11 cellular contexts compared by ENCODE assay signal in the genomic region with DNA sequence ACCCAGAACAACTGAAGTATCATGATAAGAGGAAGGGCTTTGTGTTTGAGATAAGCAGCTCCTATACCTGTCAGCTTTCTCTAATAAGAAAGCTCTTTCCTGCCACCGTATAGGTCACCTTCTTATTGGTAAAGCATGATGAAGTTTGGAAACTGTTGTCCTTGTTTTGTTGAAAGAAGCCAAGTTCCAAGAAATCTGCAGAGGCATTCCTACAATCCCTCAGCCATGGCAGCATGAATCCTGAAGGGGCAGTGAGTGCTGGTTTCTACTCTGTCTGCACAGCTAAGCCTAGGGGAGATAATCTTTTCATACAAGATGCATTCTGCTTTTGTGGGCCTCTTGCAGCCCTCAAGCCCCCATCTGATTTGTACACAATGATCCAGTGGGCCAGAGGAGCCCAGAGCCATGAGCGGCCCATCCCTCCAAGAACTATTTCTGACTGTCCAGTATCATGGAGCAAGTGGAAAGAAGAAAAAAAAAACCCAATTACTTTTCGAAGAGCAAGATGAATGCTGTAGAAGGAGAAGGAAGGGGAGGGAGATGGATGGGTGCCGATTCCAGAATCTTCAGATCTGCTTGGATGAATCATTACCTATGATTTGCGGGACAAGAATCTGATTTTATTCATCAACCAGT. TPM values are rescaled to one million over a fixed set of nuclear protein-coding genes. Genes with fewer than 3 reads are reported as not detected.
DNase-seq lines count a peak whose midpoint lies in the region; ATAC-seq and TF ChIP-seq lines count a peak whose summit lies in the region.
"Had no signal": no experiment of that assay in that cellular context is flagged by ENCODE, and none has a peak within 500 bp of the region (broad histone marks: within the 10 kb centered on the region; RNA-seq: fewer than 3 reads in every experiment).

No MANE protein-coding gene starts in this region.

- TF ChIP-seq CTCF in left ventricle myocardium inferior (IDR thresholded peaks at IDR 0.05; ENCODE audit: borderline replicate concordance) (peak; percentile 19), endodermal cell (conservative IDR thresholded peaks at IDR 0.05) (peak; percentile 53)

- H3K36me3 Mint-ChIP-seq in endodermal cell (ENCODE audit: low read depth), result peaks cover 6% of the 10 kb centered on the region

- intact Hi-C loops in left ventricle myocardium inferior (cut with micrococcal nuclease), result no loop called here
- intact Hi-C loops in cardiac septum (cut with DNase I), result no loop called here

- peaks cover 9% of the 10 kb centered on the region for H3K36me3 ChIP-seq in left ventricle myocardium inferior
- peaks cover 10% of the 10 kb centered on the region for H3K36me3 ChIP-seq in endodermal cell (ENCODE audit: control insufficient read depth, insufficient read depth, low read length)
- H3K36me3 ChIP-seq in muscle layer of colon (ENCODE audit: insufficient read depth, low read length), result peaks cover 18% of the 10 kb centered on the region

- peaks cover 21% of the 10 kb centered on the region for H3K4me1 Mint-ChIP-seq in endodermal cell

- H3K4me3 ChIP-seq in left ventricle myocardium inferior (peak overlapping the region; percentile 78), endodermal cell (ENCODE audit: low read length) (peak overlapping the region; percentile 31), muscle layer of colon (ENCODE audit: low read depth in 1 of 2, low read length in 2 of 2) (peak overlapping the region in 1 of 2 donors; percentile 63)

- H3K4me1 ChIP-seq in left ventricle myocardium inferior, result peaks cover 53% of the 10 kb centered on the region
- H3K4me1 ChIP-seq in endodermal cell (ENCODE audit: control insufficient read depth, insufficient read depth, low read length), result peaks cover 3% of the 10 kb centered on the region
- peaks cover 29% of the 10 kb centered on the region for H3K4me1 ChIP-seq in muscle layer of colon (ENCODE audit: insufficient read depth, low read length)

- H3K9ac ChIP-seq in endodermal cell (ENCODE audit: extremely low read depth, low read length, poor library complexity, severe bottlenecking) (no peak overlapping the region), muscle layer of colon (ENCODE audit: low read length) (peak overlapping the region; percentile 27)

- DNase-seq in left ventricle myocardium inferior, result no peak
- no peak for DNase-seq in cardiac septum (ENCODE audit: low spot score)
- DNase-seq in endodermal cell, result no peak
- no peak for DNase-seq in NCI-H2171 (lab: John Stamatoyannopoulos, UW)
- DNase-seq in activated T-cell treated with anti-CD3 and anti-CD28 coated beads, Interleukin-2, amount 50 U/mL, for 48 hours, result no peak
- DNase-seq: activated CD4-positive, alpha-beta T cell treated with anti-CD3 and anti-CD28 coated beads, Interleukin-2, amount 10 ng/mL, durations not matched to agents 7 days and 5 days; effector CD4-positive, alpha-beta T cell; NCI-H2107 had no signal

- WGBS in endodermal cell (ENCODE audit: insufficient coverage in 1 of 2, insufficient read length in 1 of 2), 2 experiments, result 83 to 100% methylated on average over 2 to 5 of the region's 5 CpGs

- H3K4me3 Mint-ChIP-seq in endodermal cell, result no peak overlapping the region

- ATAC-seq in GM21737 (IDR thresholded peaks at IDR 0.05; ENCODE audit: unreplicated experiment) (no peak), GM21717 (IDR thresholded peaks at IDR 0.05; ENCODE audit: unreplicated experiment) (no peak)

- peak overlapping the region; percentile 89 for H3K27ac ChIP-seq in left ventricle myocardium inferior (replicated peaks)
- H3K27ac ChIP-seq in endodermal cell (ENCODE audit: low read depth, low read length), result no peak overlapping the region
- H3K27ac ChIP-seq in muscle layer of colon (ENCODE audit: low read depth, low read length), result peak overlapping the region; percentile 67

- no peaks in the 10 kb centered on the region for H3K9me3 ChIP-seq in left ventricle myocardium inferior (replicated peaks)
- H3K9me3 ChIP-seq in endodermal cell (ENCODE audit: control insufficient read depth, low read length), result no peaks in the 10 kb centered on the region
- no peaks in the 10 kb centered on the region for H3K9me3 ChIP-seq in muscle layer of colon (ENCODE audit: low read length)

- peaks cover 49% of the 10 kb centered on the region for H3K27me3 Mint-ChIP-seq in endodermal cell (ENCODE audit: insufficient read depth)

- H3K9me3 Mint-ChIP-seq in endodermal cell, result no peaks in the 10 kb centered on the region
- H3K9me3 Mint-ChIP-seq: activated CD4-positive, alpha-beta T cell treated with anti-CD3 and anti-CD28 coated beads, Interleukin-2, amount 10 ng/mL, durations not matched to agents 7 days and 5 days had no signal

- H3K27me3 ChIP-seq in left ventricle myocardium inferior (ENCODE audit: low read depth) (peaks cover 7% of the 10 kb centered on the region), endodermal cell (ENCODE audit: control insufficient read depth, insufficient read depth, low read length, poor library complexity, severe bottlenecking) (no peaks in the 10 kb centered on the region), muscle layer of colon (ENCODE audit: control insufficient read depth in 1 of 2, insufficient read depth in 2 of 2, low read length in 2 of 2) (no peaks in the 10 kb centered on the region)

- peak overlapping the region; percentile 97 for H3K27ac Mint-ChIP-seq in endodermal cell
- H3K27ac Mint-ChIP-seq: activated CD4-positive, alpha-beta T cell treated with anti-CD3 and anti-CD28 coated beads, Interleukin-2, amount 10 ng/mL, durations not matched to agents 7 days and 5 days had no signal

RNA-seq across cellular contexts. Expression of gene THBS1, which starts 1.9 kb away (rescaled TPM):
- 47.4 TPM for total RNA-seq in left ventricle myocardium inferior
- total RNA-seq in cardiac septum, result 283 TPM
- 10 to 100 TPM; 13.9 to 16.5 TPM for total RNA-seq in endodermal cell
- 27.0 TPM for polyA plus RNA-seq in endodermal cell (2013, experiment 1 of 2)
- polyA plus RNA-seq in endodermal cell (2013, experiment 2 of 2), result 28.3 TPM
